ENCODE assay signal across 13 cellular contexts in the genomic region with DNA sequence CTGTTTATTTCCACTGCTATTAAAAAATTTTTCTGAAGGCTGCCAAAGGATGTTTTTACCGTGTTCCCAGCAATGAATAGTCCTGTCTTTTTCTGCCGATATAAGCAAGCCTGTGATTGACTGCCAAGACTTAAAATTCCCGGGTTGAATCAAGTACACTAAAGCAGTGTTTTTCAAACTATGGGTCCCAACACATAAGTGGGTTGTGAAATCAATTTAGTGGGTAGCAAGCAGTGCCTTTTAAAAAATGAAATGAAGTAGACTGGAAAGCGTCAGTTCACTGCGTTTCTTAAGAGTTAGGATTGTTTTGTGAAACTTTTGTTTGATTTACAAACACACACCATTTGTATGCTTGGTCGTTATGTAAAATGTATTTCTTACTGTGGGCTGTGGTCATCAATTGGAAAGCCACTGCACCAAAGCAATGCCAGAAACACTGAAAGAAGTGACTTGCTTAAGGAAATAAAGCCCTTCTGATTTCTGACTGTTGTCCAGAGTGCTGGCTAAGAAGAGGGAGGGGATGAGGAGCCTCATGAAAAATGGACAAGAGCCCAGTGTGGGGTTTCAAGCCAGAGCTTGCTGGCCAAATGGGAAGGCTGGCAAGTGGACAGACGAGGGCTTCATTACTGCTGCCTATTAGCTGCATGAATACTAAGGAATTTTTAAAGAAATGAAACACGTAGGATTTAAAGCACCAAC.
DNase-seq lines count a peak whose midpoint lies in the region; ATAC-seq and TF ChIP-seq lines count a peak whose summit lies in the region.
"Had no signal": no experiment of that assay in that cellular context is flagged by ENCODE, and none has a peak within 500 bp of the region (broad histone marks: within the 10 kb centered on the region; RNA-seq: fewer than 3 reads in every experiment).

No MANE protein-coding gene starts in this region.

- H4K20me1 ChIP-seq in MM.1S (ENCODE audit: insufficient read depth, low read length), result no peaks in the 10 kb centered on the region

- H3F3A ChIP-seq in MM.1S (ENCODE audit: insufficient read depth, low read length), result no peaks in the 10 kb centered on the region

- H3K9me3 Mint-ChIP-seq in osteocyte (ENCODE audit: unreplicated experiment), result no peaks in the 10 kb centered on the region
- H3K9me3 Mint-ChIP-seq: central memory CD8-positive, alpha-beta T cell had no signal

- H3K4me3 ChIP-seq in colonic mucosa (no peak overlapping the region), H7 (ENCODE audit: insufficient read depth, low read depth, low read length) (no peak overlapping the region), MM.1S (ENCODE audit: low read length) (no peak overlapping the region)
- H3K4me3 ChIP-seq: spleen had no signal

- no peak overlapping the region for H3K9ac ChIP-seq in colonic mucosa (ENCODE audit: low read depth in 2 of 2, low read length in 2 of 2)
- H3K9ac ChIP-seq in MM.1S (ENCODE audit: low read length), result no peak overlapping the region

- peak; percentile 79 for ATAC-seq in left lobe of liver
- peak; percentile 78 for ATAC-seq in sciatic nerve
- ATAC-seq: activated CD8-positive, alpha-beta T cell treated with anti-CD3 and anti-CD28 coated beads, Interleukin-2, amount 10 ng/mL, durations not matched to agents 7 days and 5 days had no signal

- H3K36me3 ChIP-seq in colonic mucosa (no peaks in the 10 kb centered on the region), H7 (replicated peaks; ENCODE audit: control insufficient read depth, insufficient read depth, low read length) (no peaks in the 10 kb centered on the region), MM.1S (replicated peaks; ENCODE audit: insufficient read depth, low read length) (no peaks in the 10 kb centered on the region)
- H3K36me3 ChIP-seq: spleen had no signal

- H3K4me3 Mint-ChIP-seq in osteocyte (ENCODE audit: unreplicated experiment), result no peak overlapping the region
- H3K4me3 Mint-ChIP-seq: activated CD8-positive, alpha-beta T cell treated with anti-CD3 and anti-CD28 coated beads, Interleukin-2, amount 10 ng/mL, durations not matched to agents 7 days and 5 days; central memory CD8-positive, alpha-beta T cell; IgD-negative memory B cell had no signal

- no peaks in the 10 kb centered on the region for H3K9me2 ChIP-seq in MM.1S (replicated peaks; ENCODE audit: insufficient read depth, low read length)

- DNase-seq in colonic mucosa (peak; percentile 32), left lobe of liver (ENCODE audit: low spot score) (no peak), sciatic nerve (ENCODE audit: low spot score) (peak; percentile 57), H7 (no peak), DMS53 (lab: John Stamatoyannopoulos, UW) (no peak), osteocyte (ENCODE audit: extremely low spot score, unreplicated experiment) (no peak), MM.1S (no peak)
- DNase-seq: activated CD8-positive, alpha-beta T cell treated with anti-CD3 and anti-CD28 coated beads, Interleukin-2, amount 10 ng/mL, durations not matched to agents 7 days and 5 days; NCI-H524; spleen had no signal

- H3K79me2 ChIP-seq in MM.1S (ENCODE audit: low read length), result no peaks in the 10 kb centered on the region

- no peaks in the 10 kb centered on the region for H3K9me3 ChIP-seq in colonic mucosa
- no peaks in the 10 kb centered on the region for H3K9me3 ChIP-seq in MM.1S (replicated peaks; ENCODE audit: insufficient read depth, low read length)

- no peaks in the 10 kb centered on the region for H3K27me3 ChIP-seq in colonic mucosa
- no peaks in the 10 kb centered on the region for H3K27me3 ChIP-seq in H7 (ENCODE audit: control insufficient read depth, insufficient read depth, low read length)
- H3K27me3 ChIP-seq in MM.1S (replicated peaks; ENCODE audit: insufficient read depth, low read length), result no peaks in the 10 kb centered on the region
- H3K27me3 ChIP-seq: spleen had no signal

- no peak overlapping the region for H3K4me2 ChIP-seq in MM.1S (ENCODE audit: low read depth, low read length)

- H3K4me1 ChIP-seq in colonic mucosa (no peaks in the 10 kb centered on the region), MM.1S (ENCODE audit: low read length) (no peaks in the 10 kb centered on the region)
- H3K4me1 ChIP-seq: spleen had no signal

- no peaks in the 10 kb centered on the region for H3K36me3 Mint-ChIP-seq in osteocyte (ENCODE audit: unreplicated experiment)
- H3K36me3 Mint-ChIP-seq: IgD-negative memory B cell had no signal

- H3K4me1 Mint-ChIP-seq in osteocyte (ENCODE audit: unreplicated experiment), result peaks cover 52% of the 10 kb centered on the region
- H3K4me1 Mint-ChIP-seq: central memory CD8-positive, alpha-beta T cell; IgD-negative memory B cell had no signal

- no peak overlapping the region for H3K27ac Mint-ChIP-seq in osteocyte (ENCODE audit: unreplicated experiment)
- H3K27ac Mint-ChIP-seq: activated CD8-positive, alpha-beta T cell treated with anti-CD3 and anti-CD28 coated beads, Interleukin-2, amount 10 ng/mL, durations not matched to agents 7 days and 5 days; IgD-negative memory B cell had no signal

- no peaks in the 10 kb centered on the region for H3K27me3 Mint-ChIP-seq in osteocyte (ENCODE audit: unreplicated experiment)
- H3K27me3 Mint-ChIP-seq: central memory CD8-positive, alpha-beta T cell; IgD-negative memory B cell had no signal

- H3K27ac ChIP-seq in C4-2B (peak overlapping the region; percentile 47; the same call in 1 of the 2 replicates), colonic mucosa (no peak overlapping the region), MM.1S (ENCODE audit: low read length) (no peak overlapping the region)
- H3K27ac ChIP-seq: spleen had no signal

- intact Hi-C loops in colonic mucosa (cut with DNase I), result no loop called here
- intact Hi-C loops in sciatic nerve (cut with DNase I), result no loop called here

- TF ChIP-seq CTCF in C4-2B (conservative IDR thresholded peaks at IDR 0.05), result no peak
- no peak for TF ChIP-seq CTCF in colonic mucosa (IDR thresholded peaks at IDR 0.05)
- TF ChIP-seq CTCF in osteocyte (IDR thresholded peaks at IDR 0.05), result no peak
- no peak for TF ChIP-seq CTCF in MM.1S (IDR thresholded peaks at IDR 0.05; ENCODE audit: low read length)

- H2AFZ ChIP-seq in MM.1S (ENCODE audit: low read length), result no peak overlapping the region

Comparison
In these comparisons a context has a peak if more than half of its experiments do, and no peak if none do; other contexts are left out.
1. DNase-seq: peak in colonic mucosa (single experiment) and sciatic nerve (single experiment); none in left lobe of liver (single experiment), H7 (single experiment), DMS53 (single experiment), osteocyte (single experiment) and MM.1S (single experiment).